ENCODE assay signal across 31 cellular contexts in the genomic region with DNA sequence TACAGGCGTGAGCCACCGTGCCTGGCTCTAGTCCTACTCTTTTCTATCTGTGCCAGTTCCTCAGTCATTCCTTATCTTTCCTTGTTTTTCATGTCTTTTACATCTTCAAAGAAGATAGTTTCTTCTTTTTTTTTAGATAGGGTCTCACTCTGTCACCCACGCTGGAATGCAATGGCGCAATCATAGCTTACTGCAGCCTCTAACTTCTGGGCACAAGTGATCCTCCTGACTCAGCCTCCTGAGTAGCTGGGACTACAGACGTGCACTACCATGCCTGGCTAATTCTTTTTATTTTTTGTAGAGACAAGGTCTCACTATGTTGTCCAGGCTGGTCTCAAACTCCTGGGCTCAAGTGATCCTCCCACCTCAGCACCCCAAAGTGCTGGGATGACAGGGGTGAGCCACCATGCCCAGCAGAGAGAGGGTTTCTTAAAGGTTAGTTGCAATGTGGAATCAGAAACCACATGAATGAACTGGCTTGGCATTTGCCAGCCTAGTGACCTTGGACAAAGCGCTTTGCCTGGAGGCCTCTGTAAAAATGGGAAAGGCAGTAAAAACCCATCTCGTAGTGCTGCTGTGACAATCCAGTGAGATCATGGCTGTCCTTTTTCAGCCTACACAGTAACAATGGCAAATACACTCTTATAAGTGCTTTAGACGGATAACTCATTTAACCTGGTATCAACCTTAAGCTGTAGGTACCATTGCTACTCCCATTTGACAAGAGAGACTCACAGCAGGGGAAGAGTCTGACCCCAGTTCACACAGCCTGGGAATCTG. TPM values are rescaled to one million over a fixed set of nuclear protein-coding genes. Genes with fewer than 3 reads are reported as not detected.
"Had no signal": no experiment of that assay in that cellular context is flagged by ENCODE, and none has a peak within 500 bp of the region (broad histone marks: within the 10 kb centered on the region; RNA-seq: fewer than 3 reads in every experiment).

No MANE protein-coding gene starts in this region.

- H3K36me3 ChIP-seq: neural progenitor cell, ovary, spleen, suprapubic skin, tibial artery, transverse colon, upper lobe of right lung, uterus had no signal

- H3K4me2 ChIP-seq: neural progenitor cell, smooth muscle cell had no signal

- H3K79me2 ChIP-seq: parathyroid adenoma had no signal

- H3K4me3 ChIP-seq: neural progenitor cell, ovary, psoas muscle, skin epidermis, smooth muscle cell, spleen, suprapubic skin, testis, tibial artery, transverse colon, upper lobe of right lung, uterus had no signal

- H3K27ac ChIP-seq: neural progenitor cell, ovary, parathyroid adenoma, psoas muscle, skin epidermis, spleen, suprapubic skin, testis, tibial artery, transverse colon, upper lobe of right lung, uterus had no signal

- H3K4me1 ChIP-seq: psoas muscle had no signal

- H3K27me3 ChIP-seq: ovary, testis had no signal

- H3K9ac ChIP-seq: neural progenitor cell, parathyroid adenoma had no signal

- DNase-seq: natural killer cell; occipital lobe; ovary; psoas muscle; right cardiac atrium; spleen; stimulated activated CD4-positive, alpha-beta T cell treated with anti-CD3 and anti-CD28 coated beads, Interleukin-12 subunit alpha, Interleukin-12 subunit beta, amount 100 ng/mL, for 4 hours; stimulated activated CD4-positive, alpha-beta T cell treated with anti-CD3 and anti-CD28 coated beads, Interleukin-1b, Interleukin-23, amount 100 ng/mL, for 48 hours; stimulated activated CD4-positive, alpha-beta T cell treated with anti-CD3 and anti-CD28 coated beads, Interleukin-4, amount 100 ng/mL, for 1 hour; stimulated activated CD4-positive, alpha-beta T cell treated with anti-CD3 and anti-CD28 coated beads, Interleukin-4, amount 100 ng/mL, for 4 hours; stimulated activated CD8-positive, alpha-beta memory T cell treated with anti-CD3 and anti-CD28 coated beads, Interleukin-4, amount 100 ng/mL, for 48 hours; stimulated activated naive CD4-positive, alpha-beta T cell; stimulated activated naive CD8-positive, alpha-beta T cell treated with anti-CD3 and anti-CD28 coated beads, Interleukin-15, amount 100 ng/mL, for 72 hours; stimulated activated naive CD8-positive, alpha-beta T cell treated with anti-CD3 and anti-CD28 coated beads, Interleukin-15, Interleukin-2, amounts not matched to agents 100 U/mL and 50 U/mL, for 24 hours; substantia nigra; testis; tibial artery; transverse colon; upper lobe of right lung; uterus had no signal

- ATAC-seq: natural killer cell; psoas muscle; right cardiac atrium; sciatic nerve; stimulated activated memory B cell treated with anti-CD40 and anti-IgM and Interleukin-4, amounts not matched to agents 10 μg/mL and 1 μg/mL and 100 μg/mL, for 72 hours; stimulated activated naive CD8-positive, alpha-beta T cell treated with anti-CD3 and anti-CD28 coated beads, Interleukin-15, amount 100 ng/mL, for 72 hours; stimulated activated naive CD8-positive, alpha-beta T cell treated with anti-CD3 and anti-CD28 coated beads, Interleukin-15, Interleukin-2, amounts not matched to agents 100 U/mL and 50 U/mL, for 24 hours; upper lobe of right lung had no signal

- H3K9me3 ChIP-seq: ovary, psoas muscle, spleen, suprapubic skin, testis, tibial artery, transverse colon, upper lobe of right lung, uterus had no signal

- H2AFZ ChIP-seq: neural progenitor cell, parathyroid adenoma had no signal

RNA-seq across cellular contexts. Expression of gene ACP7, which starts 3.9 kb away (rescaled TPM):
- total RNA-seq: natural killer cell, occipital lobe, osteoblast, ovary, progenitor cell of endocrine pancreas, psoas muscle, renal cortical epithelial cell, right cardiac atrium, spleen, testis, transverse colon, upper lobe of right lung had no signal
- polyA plus RNA-seq: neural cell, ovary, right cardiac atrium, smooth muscle cell, spleen had no signal
